In genomic region chr14:72666610-72667009, GRCh38 we compare ENCODE assay signal across 14 cellular contexts.
DNase-seq lines count a peak whose midpoint lies in the region; ATAC-seq and TF ChIP-seq lines count a peak whose summit lies in the region.
"Had no signal": no experiment of that assay in that cellular context is flagged by ENCODE, and none has a peak within 500 bp of the region (broad histone marks: within the 10 kb centered on the region; RNA-seq: fewer than 3 reads in every experiment).

No MANE protein-coding gene starts in this region.

- peak overlapping the region; percentile 92; the same call in 1 of the 2 replicates for H3K14ac ChIP-seq in IMR-90 (replicated peaks; ENCODE audit: low read depth, low read length)

- H3K27me3 ChIP-seq in IMR-90 (ENCODE audit: control insufficient read depth, insufficient read depth, low read length) = no peaks in the 10 kb centered on the region
- no peaks in the 10 kb centered on the region for H3K27me3 ChIP-seq in mammary epithelial cell (ENCODE audit: insufficient read depth, low read length)
- H3K27me3 ChIP-seq: MG63 had no signal

- DNase-seq in AG08396 (ENCODE audit: low spot score) = peak; percentile 39
- DNase-seq in IMR-90 = peak; percentile 89
- DNase-seq in mammary epithelial cell = peak; percentile 90
- DNase-seq in kidney glomerular epithelial cell (lab: John Stamatoyannopoulos, UW) = peak; percentile 61
- DNase-seq in glutamatergic neuron = no peak
- no peak for DNase-seq in activated CD8-positive, alpha-beta memory T cell treated with anti-CD3 and anti-CD28 coated beads, Interleukin-2, amount 50 U/mL, for 4 hours
- no peak for DNase-seq in NCI-H1092 treated with DMSO at 0.1 percent for 48 hours (lab: John Stamatoyannopoulos, UW)
- DNase-seq: activated CD8-positive, alpha-beta memory T cell treated with anti-CD3 and anti-CD28 coated beads for 24 hours; effector CD4-positive, alpha-beta T cell; MG63 had no signal

- POLR2A ChIA-PET in IMR-90 (lab: Charles Lee; ENCODE audit: unreplicated experiment) = no interaction called here

- H3K9me3 ChIP-seq in IMR-90 (ENCODE audit: control insufficient read depth, insufficient read depth, low read length) (no peaks in the 10 kb centered on the region), mammary epithelial cell (replicated peaks; ENCODE audit: insufficient read depth, low read length) (no peaks in the 10 kb centered on the region)
- H3K9me3 ChIP-seq: MG63 had no signal

- ATAC-seq in IMR-90 (ENCODE audit: low read depth) (peak; percentile 43), HG02938 (IDR thresholded peaks at IDR 0.05; ENCODE audit: unreplicated experiment) (no peak)

- TF ChIP-seq CTCF in IMR-90 (conservative IDR thresholded peaks at IDR 0.05; ENCODE audit: low read depth, low read length) (no peak), mammary epithelial cell (conservative IDR thresholded peaks at IDR 0.05 in 1 of 2, IDR thresholded peaks at IDR 0.05 in 1 of 2; ENCODE audit: extremely low read depth in 1 of 2, insufficient read depth in 1 of 2, low read depth in 1 of 2, low read length in 2 of 2) (no peak), glutamatergic neuron (IDR thresholded peaks at IDR 0.05; ENCODE audit: partially characterized antibody, unreplicated experiment) (no peak)

- H3K4me2 ChIP-seq in IMR-90 (ENCODE audit: low read depth, low read length) = no peak overlapping the region; the same call in 1 of the 2 replicates
- no peak overlapping the region for H3K4me2 ChIP-seq in mammary epithelial cell (ENCODE audit: insufficient read depth, low read depth, low read length)

- peak overlapping the region; percentile 89; the same call in 1 of the 2 replicates for H3K56ac ChIP-seq in IMR-90 (ENCODE audit: extremely low read depth, insufficient read depth, low read length)

- H3K4me3 ChIP-seq in IMR-90 (ENCODE audit: insufficient read depth, low read depth, low read length) (no peak overlapping the region), mammary epithelial cell (replicated peaks in 1 of 3; ENCODE audit: insufficient read depth in 1 of 3, low read depth in 2 of 3, low read length in 3 of 3) (no peak overlapping the region)
- H3K4me3 ChIP-seq: MG63 had no signal

- peaks cover 17 to 32% of the 10 kb centered on the region in 2 experiments for H3K79me1 ChIP-seq in IMR-90 (ENCODE audit: low read depth in 1 of 2, low read length in 2 of 2)

- intact Hi-C loops in IMR-90 (cut with micrococcal nuclease) = loop anchor here (5.0 kb wide), 2 partner anchors 149 to 241 kb away; no protein-coding TSS in a partner anchor
- intact Hi-C loops in mammary epithelial cell (cut with micrococcal nuclease) = loop anchor here (1.0 to 5.0 kb wide), 5 partner anchors 28 to 238 kb away; partner anchors contain the start of gene DPF3

- H3K4me3 Mint-ChIP-seq in glutamatergic neuron (ENCODE audit: unreplicated experiment) = no peak overlapping the region
- H3K4me3 Mint-ChIP-seq: mesothelial cell of epicardium had no signal

- peak overlapping the region; percentile 99 for H3K4ac ChIP-seq in IMR-90 (ENCODE audit: low read depth, low read length)

- H3K36me3 ChIP-seq in IMR-90 (ENCODE audit: control insufficient read depth, insufficient read depth, low read length) (peaks cover 11% of the 10 kb centered on the region), mammary epithelial cell (ENCODE audit: insufficient read depth, low read length) (no peaks in the 10 kb centered on the region)

- peak overlapping the region; percentile 91 for H4K91ac ChIP-seq in IMR-90 (ENCODE audit: insufficient read depth, low read depth, low read length)

- no peaks in the 10 kb centered on the region for H3K79me2 ChIP-seq in mammary epithelial cell (ENCODE audit: insufficient read depth, low read length)
- H3K79me2 ChIP-seq: parathyroid adenoma had no signal

- H3K27ac Mint-ChIP-seq in glutamatergic neuron (ENCODE audit: unreplicated experiment) = no peak overlapping the region
- H3K27ac Mint-ChIP-seq: mesothelial cell of epicardium had no signal

- H4K20me1 ChIP-seq in IMR-90 (ENCODE audit: insufficient read depth, low read length) (no peaks in the 10 kb centered on the region), mammary epithelial cell (ENCODE audit: insufficient read depth, low read length) (no peaks in the 10 kb centered on the region)

- H2BK120ac ChIP-seq in IMR-90 (ENCODE audit: low read depth, low read length) = peak overlapping the region; percentile 99

- H4K5ac ChIP-seq in IMR-90 (ENCODE audit: low read depth, low read length) = peak overlapping the region; percentile 80; the same call in 1 of the 2 replicates

- H2AK9ac ChIP-seq in IMR-90 (replicated peaks; ENCODE audit: low read depth, low read length, poor library complexity) = no peak overlapping the region

- CTCF ChIA-PET in IMR-90 (lab: Yijun Ruan, JAX) (no interaction called here), mammary epithelial cell (lab: Charles Lee; ENCODE audit: low non-redundant PET) (no interaction called here)

- no peak; the same call in 1 of the 2 replicates for TF ChIP-seq POLR2A in IMR-90 (IDR thresholded peaks at IDR 0.05; ENCODE audit: low read depth, low read length)

- H3K4me1 ChIP-seq in IMR-90 (ENCODE audit: control insufficient read depth, insufficient read depth, low read length) (peaks cover 23% of the 10 kb centered on the region), mammary epithelial cell (ENCODE audit: insufficient read depth, low read length) (peaks cover 27% of the 10 kb centered on the region)
- H3K4me1 ChIP-seq: parathyroid adenoma had no signal

- H3K4me1 Mint-ChIP-seq in glutamatergic neuron (ENCODE audit: low read depth, unreplicated experiment) = no peaks in the 10 kb centered on the region

- H2BK20ac ChIP-seq in IMR-90 (ENCODE audit: low read depth, low read length) = peak overlapping the region; percentile 100

- H3K9me1 ChIP-seq in IMR-90 (ENCODE audit: insufficient read depth, low read length) = peaks cover 21% of the 10 kb centered on the region

- peak overlapping the region; percentile 14 to 98 for H4K8ac ChIP-seq in IMR-90 (ENCODE audit: low read depth in 2 of 2, low read length in 2 of 2)

- peak overlapping the region; percentile 60 for H2BK15ac ChIP-seq in IMR-90 (ENCODE audit: low read depth, low read length)

- peaks cover 4% of the 10 kb centered on the region for H3K36me3 Mint-ChIP-seq in glutamatergic neuron (ENCODE audit: unreplicated experiment)
- H3K36me3 Mint-ChIP-seq: mesothelial cell of epicardium had no signal

- peaks cover 4% of the 10 kb centered on the region for H3K27me3 Mint-ChIP-seq in glutamatergic neuron (ENCODE audit: unreplicated experiment)

- no CpG with 5 or more reads among the region's 1 CpG for WGBS in IMR-90 (ENCODE audit: extremely low coverage in 2 of 2, insufficient read length in 1 of 2), 2 experiments
- 8% methylated on average over 1 of the region's 1 CpG for WGBS in mammary epithelial cell (ENCODE audit: low coverage, missing lambda C conversion rate)

- BruUV-seq in IMR-90 (replicated peaks; lab: Mats Ljungman, UMichigan) = no TSS peak
- BruUV-seq in mammary epithelial cell (replicated peaks; lab: Mats Ljungman, UMichigan) = no TSS peak

- no peak for TF ChIP-seq RAD21 in IMR-90 (IDR thresholded peaks at IDR 0.05; ENCODE audit: low read length)

- in situ Hi-C loops in IMR-90 (cut with MboI; ENCODE audit: low sequenced_read_pairs) = no loop called here
- in situ Hi-C loops in mammary epithelial cell (cut with MboI; ENCODE audit: low sequenced_read_pairs in 2 of 2) = no loop called here

- H2AFZ ChIP-seq in IMR-90 (replicated peaks; ENCODE audit: low read length, poor library complexity) (no peak overlapping the region), mammary epithelial cell (ENCODE audit: low read depth, low read length) (no peak overlapping the region)
- H2AFZ ChIP-seq: parathyroid adenoma had no signal

- peak overlapping the region; percentile 100 for H2BK5ac ChIP-seq in IMR-90 (ENCODE audit: low read depth, low read length, poor library complexity, severe bottlenecking)

- peak overlapping the region; percentile 76; the same call in 1 of the 2 replicates for H3K23ac ChIP-seq in IMR-90 (ENCODE audit: low read depth, low read length)

- H3K27ac ChIP-seq in IMR-90 (ENCODE audit: insufficient read depth, low read length) = peak overlapping the region; percentile 28; the same call in 1 of the 2 replicates
- H3K27ac ChIP-seq in mammary epithelial cell (ENCODE audit: insufficient read depth, low read depth, low read length) = peak overlapping the region; percentile 92
- H3K27ac ChIP-seq: C4-2B, parathyroid adenoma had no signal

- H3K9ac ChIP-seq in IMR-90 (ENCODE audit: low read depth, low read length) = no peak overlapping the region; the same call in 1 of the 2 replicates
- H3K9ac ChIP-seq in mammary epithelial cell (ENCODE audit: insufficient read depth, low read length) = peak overlapping the region; percentile 18
- H3K9ac ChIP-seq: parathyroid adenoma had no signal

- peak overlapping the region; percentile 96; the same call in 1 of the 2 replicates for H3K18ac ChIP-seq in IMR-90 (ENCODE audit: low read depth, low read length)

- dilution Hi-C loops in IMR-90 (cut with HindIII; ENCODE audit: low sequenced_read_pairs, unreplicated experiment) (no loop called here), mammary epithelial cell (cut with HindIII; ENCODE audit: low sequenced_read_pairs) (no loop called here)

- H2AK5ac ChIP-seq in IMR-90 (ENCODE audit: low read depth, low read length) = peak overlapping the region; percentile 86

- no peaks in the 10 kb centered on the region for H3K9me3 Mint-ChIP-seq in glutamatergic neuron (ENCODE audit: unreplicated experiment)
- H3K9me3 Mint-ChIP-seq: mesothelial cell of epicardium had no signal

TF ChIP-seq in IMR-90, 13 proteins besides CTCF, POLR2A, EP300 and RAD21:
- TF ChIP-seq FOS (IDR thresholded peaks at IDR 0.05; ENCODE audit: low read depth, low read length) (peak; percentile 30; the same call in 1 of the 2 replicates), CHD1 (IDR thresholded peaks at IDR 0.05; ENCODE audit: low read depth, low read length) (no peak), MAZ (IDR thresholded peaks at IDR 0.05; ENCODE audit: borderline replicate concordance, low read depth, low read length) (no peak), SMC3 (IDR thresholded peaks at IDR 0.05; ENCODE audit: low read depth, low read length) (no peak), NFE2L2 (IDR thresholded peaks at IDR 0.05; ENCODE audit: low read depth, low read length) (no peak), MAFK (IDR thresholded peaks at IDR 0.05; ENCODE audit: low read depth, low read length) (no peak)
TF ChIP-seq in IMR-90: peak in this region for 1.

Comparison
In these comparisons a context has a peak if more than half of its experiments do, and no peak if none do; other contexts are left out.
1. DNase-seq: peak in AG08396 (single experiment), IMR-90 (single experiment), mammary epithelial cell (single experiment) and kidney glomerular epithelial cell (single experiment); none in glutamatergic neuron (single experiment), activated CD8-positive, alpha-beta memory T cell treated with anti-CD3 and anti-CD28 coated beads, Interleukin-2, amount 50 U/mL, for 4 hours (single experiment) and NCI-H1092 treated with DMSO at 0.1 percent for 48 hours (single experiment).